ENCODE assay signal across 10 cellular contexts in genomic region chr19:29841559-29842367, GRCh38. TPM values are rescaled to one million over a fixed set of nuclear protein-coding genes. Genes with fewer than 3 reads are reported as not detected.
DNase-seq lines count a peak whose midpoint lies in the region; ATAC-seq and TF ChIP-seq lines count a peak whose summit lies in the region.
"Had no signal": no experiment of that assay in that cellular context is flagged by ENCODE, and none has a peak within 500 bp of the region (broad histone marks: within the 10 kb centered on the region; RNA-seq: fewer than 3 reads in every experiment).

No MANE protein-coding gene starts in this region.

- no peak for ATAC-seq in GM19452 (IDR thresholded peaks at IDR 0.05; ENCODE audit: unreplicated experiment)
- ATAC-seq in HG03175 (IDR thresholded peaks at IDR 0.05; ENCODE audit: unreplicated experiment) = no peak
- no peak for ATAC-seq in GM19397 (IDR thresholded peaks at IDR 0.05; ENCODE audit: unreplicated experiment)
- ATAC-seq: activated T-cell treated with anti-CD3 and anti-CD28 coated beads, Interleukin-2, amount 50 U/mL, for 4 hours had no signal

- peaks cover 51% of the 10 kb centered on the region for H3K4me1 Mint-ChIP-seq in activated naive CD4-positive, alpha-beta T cell treated with anti-CD3 and anti-CD28 coated beads, Interleukin-2, amount 10 ng/mL, durations not matched to agents 7 days and 5 days

- DNase-seq in A172 (ENCODE audit: low spot score) = peak; percentile 64
- peak; percentile 70 for DNase-seq in GM12865 (ENCODE audit: low read depth)
- DNase-seq in RPMI8226 = peak; percentile 80
- peak; percentile 76 for DNase-seq in foreskin melanocyte
- no peak for DNase-seq in activated naive CD4-positive, alpha-beta T cell treated with anti-CD3 and anti-CD28 coated beads, Interleukin-2, amount 10 ng/mL, durations not matched to agents 7 days and 5 days
- DNase-seq: activated T-cell treated with anti-CD3 and anti-CD28 coated beads, Interleukin-2, amount 50 U/mL, for 4 hours had no signal

- no peak overlapping the region for H3K4me3 Mint-ChIP-seq in activated naive CD4-positive, alpha-beta T cell treated with anti-CD3 and anti-CD28 coated beads, Interleukin-2, amount 10 ng/mL, durations not matched to agents 7 days and 5 days
- H3K4me3 Mint-ChIP-seq: activated T-cell treated with anti-CD3 and anti-CD28 coated beads, Interleukin-2, amount 50 U/mL, for 4 hours had no signal

- H3K4me3 ChIP-seq in GM12865 (ENCODE audit: low read depth, low read length) = no peak overlapping the region
- H3K4me3 ChIP-seq: skin epidermis had no signal

- H3K9me3 Mint-ChIP-seq in activated naive CD4-positive, alpha-beta T cell treated with anti-CD3 and anti-CD28 coated beads, Interleukin-2, amount 10 ng/mL, durations not matched to agents 7 days and 5 days = no peaks in the 10 kb centered on the region
- H3K9me3 Mint-ChIP-seq: activated T-cell treated with anti-CD3 and anti-CD28 coated beads, Interleukin-2, amount 50 U/mL, for 4 hours had no signal

- H3K36me3 Mint-ChIP-seq in activated naive CD4-positive, alpha-beta T cell treated with anti-CD3 and anti-CD28 coated beads, Interleukin-2, amount 10 ng/mL, durations not matched to agents 7 days and 5 days = peaks cover 2% of the 10 kb centered on the region

- H3K27me3 Mint-ChIP-seq in activated naive CD4-positive, alpha-beta T cell treated with anti-CD3 and anti-CD28 coated beads, Interleukin-2, amount 10 ng/mL, durations not matched to agents 7 days and 5 days = peaks cover 44% of the 10 kb centered on the region

- TF ChIP-seq CTCF in GM12865 (IDR thresholded peaks at IDR 0.05; ENCODE audit: insufficient read depth, low read depth, low read length, missing control alignments) = no peak

- CTCF ChIA-PET in activated naive CD4-positive, alpha-beta T cell treated with anti-CD3 and anti-CD28 coated beads, Interleukin-2, amount 10 ng/mL, durations not matched to agents 7 days and 5 days (lab: Charles Lee) = interaction anchor here (1.4 kb wide), 1 partner anchor 28 kb away, joined by 3 read pairs; no protein-coding TSS in a partner anchor

- no peak overlapping the region for H3K27ac Mint-ChIP-seq in activated naive CD4-positive, alpha-beta T cell treated with anti-CD3 and anti-CD28 coated beads, Interleukin-2, amount 10 ng/mL, durations not matched to agents 7 days and 5 days

RNA-seq across cellular contexts. Expression of gene CCNE1, which starts 30.0 kb away (rescaled TPM):
- 50.2 and 56.3 TPM in 2 replicates for total RNA-seq in A172 (2014; rRNA removed; shearing (Covaris generic))
